1 cellular context compared by ENCODE assay signal in genomic region chr7:115477193-115477651, GRCh38.
TF ChIP-seq lines count a peak whose summit lies in the region.

No MANE protein-coding gene starts in this region.

TF ChIP-seq in GM23338, 12 proteins besides CTCF, POLR2A, EP300 and RAD21 (continued from another document):
- TF ChIP-seq REST (IDR thresholded peaks at IDR 0.05; ENCODE audit: unreplicated experiment) = no peak
